8 cellular contexts compared by ENCODE assay signal in genomic region chr1:10835423-10836421, GRCh38. TPM values are rescaled to one million over a fixed set of nuclear protein-coding genes. Genes with fewer than 3 reads are reported as not detected.
DNase-seq lines count a peak whose midpoint lies in the region; ATAC-seq and TF ChIP-seq lines count a peak whose summit lies in the region.

No MANE protein-coding gene starts in this region.

- DNase-seq in cardiac muscle cell (ENCODE audit: low read depth in 1 of 2, low spot score in 1 of 2) (peak; percentile 42 to 93), cardiac septum (ENCODE audit: low spot score) (no peak), NCI-H748 treated with DMSO at 0.1 percent for 48 hours (lab: John Stamatoyannopoulos, UW) (peak; percentile 72), fibroblast of pulmonary artery (ENCODE audit: low read depth) (peak; percentile 28), smooth muscle cell of the brain vasculature (ENCODE audit: low read depth, low spot score) (peak; percentile 3)
- DNase-seq in activated CD8-positive, alpha-beta memory T cell treated with anti-CD3 and anti-CD28 coated beads, Interleukin-2, amount 50 U/mL, for 4 hours: no peak
- DNase-seq in stimulated activated CD4-positive, alpha-beta T cell treated with anti-CD3 and anti-CD28 coated beads, Interleukin-4, amount 100 ng/mL, for 4 hours: no peak

- ATAC-seq in HG03378 (IDR thresholded peaks at IDR 0.05; ENCODE audit: unreplicated experiment): no peak

- intact Hi-C loops in cardiac septum (cut with DNase I): no loop called here

- H3K27ac ChIP-seq in cardiac muscle cell: no peak overlapping the region

- H3K4me3 ChIP-seq in cardiac muscle cell (no peak overlapping the region), fibroblast of pulmonary artery (replicated peaks; ENCODE audit: low read depth, low read length) (no peak overlapping the region)

- TF ChIP-seq CTCF in cardiac muscle cell (IDR thresholded peaks at IDR 0.05; ENCODE audit: low read depth, low read length) (peak; percentile 2), fibroblast of pulmonary artery (IDR thresholded peaks at IDR 0.05; ENCODE audit: low read length, missing control alignments) (no peak)

- no peaks in the 10 kb centered on the region for H3K9me3 ChIP-seq in cardiac muscle cell (ENCODE audit: low read depth)

- H3K4me1 ChIP-seq in cardiac muscle cell (ENCODE audit: low read depth): peaks cover 10% of the 10 kb centered on the region

- H3K36me3 ChIP-seq in cardiac muscle cell: no peaks in the 10 kb centered on the region

- H3K27me3 ChIP-seq in cardiac muscle cell: no peaks in the 10 kb centered on the region

RNA-seq across cellular contexts. Expression of gene CASZ1, which starts 39.3 kb away (rescaled TPM):
- total RNA-seq in cardiac muscle cell: 41.9 and 87.3 TPM in 2 replicates
- polyA plus RNA-seq in cardiac muscle cell: 53.5 and 68.2 TPM in 2 replicates
- total RNA-seq in cardiac septum: 82.0 TPM

Comparison
In these comparisons a context has a peak if more than half of its experiments do, and no peak if none do; other contexts are left out.
1. DNase-seq: peak in cardiac muscle cell (2 of 2), NCI-H748 treated with DMSO at 0.1 percent for 48 hours (single experiment), fibroblast of pulmonary artery (single experiment) and smooth muscle cell of the brain vasculature (single experiment); none in cardiac septum (single experiment), activated CD8-positive, alpha-beta memory T cell treated with anti-CD3 and anti-CD28 coated beads, Interleukin-2, amount 50 U/mL, for 4 hours (single experiment) and stimulated activated CD4-positive, alpha-beta T cell treated with anti-CD3 and anti-CD28 coated beads, Interleukin-4, amount 100 ng/mL, for 4 hours (0 of 2).